ENCODE assay signal across 8 cellular contexts in genomic region chr2:172555272-172555521, GRCh38. TPM values are rescaled to one million over a fixed set of nuclear protein-coding genes. Genes with fewer than 3 reads are reported as not detected.
A peak's percentile ranks its signal among the peaks of the same experiment; 100 is the strongest.
DNase-seq lines count a peak whose midpoint lies in the region; ATAC-seq, FAIRE-seq and TF ChIP-seq lines count a peak whose summit lies in the region.

No MANE protein-coding gene starts in this region.

- H3K36me3 Mint-ChIP-seq in activated CD4-positive, alpha-beta memory T cell treated with anti-CD3 and anti-CD28 coated beads, Interleukin-2, amount 10 ng/mL, durations not matched to agents 7 days and 5 days (ENCODE audit: low read depth) = peaks cover 47% of the 10 kb centered on the region

- H3K27ac Mint-ChIP-seq in activated CD4-positive, alpha-beta memory T cell treated with anti-CD3 and anti-CD28 coated beads, Interleukin-2, amount 10 ng/mL, durations not matched to agents 7 days and 5 days = peak overlapping the region; percentile 84

- H2AFZ ChIP-seq in keratinocyte (ENCODE audit: control insufficient read depth, low read length) = peak overlapping the region; percentile 98

- peak overlapping the region; percentile 84 for H3K27ac ChIP-seq in A673 (ENCODE audit: low read depth, low read length, poor library complexity, severe bottlenecking)
- H3K27ac ChIP-seq in keratinocyte (ENCODE audit: control insufficient read depth, insufficient read depth, low read length) = peak overlapping the region; percentile 82
- peak overlapping the region; percentile 98 to 99 for H3K27ac ChIP-seq in tibial artery

- POLR2A ChIA-PET in A673 (lab: Charles Lee; ENCODE audit: low non-redundant PET) = no interaction called here
- POLR2A ChIA-PET in activated CD4-positive, alpha-beta memory T cell treated with anti-CD3 and anti-CD28 coated beads, Interleukin-2, amount 10 ng/mL, durations not matched to agents 7 days and 5 days (lab: Charles Lee) = interaction anchor here (0.9 to 2.9 kb wide), 4 partner anchors 10 to 1122 kb away, joined by 3 to 11 read pairs (median 9); partner anchors contain the start of gene METTL8

- H3K9me3 ChIP-seq in A673 (ENCODE audit: low read depth, low read length, poor library complexity, severe bottlenecking) = no peaks in the 10 kb centered on the region
- H3K9me3 ChIP-seq in keratinocyte (ENCODE audit: control insufficient read depth, low read depth, low read length) = no peaks in the 10 kb centered on the region
- no peaks in the 10 kb centered on the region for H3K9me3 ChIP-seq in tibial artery

- no peak for FAIRE-seq in keratinocyte (lab: Jason Lieb, UNC)

- peaks cover 2% of the 10 kb centered on the region for H3K27me3 Mint-ChIP-seq in activated CD4-positive, alpha-beta memory T cell treated with anti-CD3 and anti-CD28 coated beads, Interleukin-2, amount 10 ng/mL, durations not matched to agents 7 days and 5 days

- in situ Hi-C loops in GM13976 (cut with MboI; ENCODE audit: low sequenced_read_pairs, unreplicated experiment) = no loop called here

- DNase-seq in A673 (ENCODE audit: low spot score) (no peak), keratinocyte (ENCODE audit: low read depth, low spot score) (no peak), tibial artery (no peak), GM13976 (ENCODE audit: low spot score) (no peak), SKM-1 treated with dmso at 0.1 percent for 144 hours (lab: John Stamatoyannopoulos, UW; ENCODE audit: unreplicated experiment) (no peak), NCI-H510A treated with DMSO at 0.1 percent for 48 hours (lab: John Stamatoyannopoulos, UW) (no peak)
- no peak for DNase-seq in activated CD4-positive, alpha-beta memory T cell treated with anti-CD3 and anti-CD28 coated beads, Interleukin-2, amount 10 ng/mL, durations not matched to agents 7 days and 5 days

- dilution Hi-C loops in keratinocyte (cut with MboI; ENCODE audit: extremely low pct_ligation_motif_present, low sequenced_read_pairs) = no loop called here

- TF ChIP-seq CTCF in A673 (conservative IDR thresholded peaks at IDR 0.05; ENCODE audit: low read depth, low read length) (no peak), keratinocyte (optimal IDR thresholded peaks at IDR 0.05 in 1 of 3, IDR thresholded peaks at IDR 0.05 in 1 of 3, conservative IDR thresholded peaks at IDR 0.05 in 1 of 3; ENCODE audit: extremely low read depth in 1 of 3, insufficient read depth in 2 of 3, low read length in 3 of 3) (no peak), tibial artery (IDR thresholded peaks at IDR 0.05) (no peak), GM13976 (IDR thresholded peaks at IDR 0.05; ENCODE audit: borderline replicate concordance, control extremely low read depth, extremely low read depth, insufficient read depth, missing control alignments) (no peak)

- H3K4me2 ChIP-seq in keratinocyte (ENCODE audit: control insufficient read depth, extremely low read depth, insufficient read depth, low read depth, low read length) = peak overlapping the region; percentile 87

- peaks cover 11% of the 10 kb centered on the region for H3K79me2 ChIP-seq in keratinocyte (ENCODE audit: control insufficient read depth, insufficient read depth, low read length)

- CTCF ChIA-PET in A673 (lab: Charles Lee) = no interaction called here
- CTCF ChIA-PET in activated CD4-positive, alpha-beta memory T cell treated with anti-CD3 and anti-CD28 coated beads, Interleukin-2, amount 10 ng/mL, durations not matched to agents 7 days and 5 days (lab: Charles Lee) = interaction anchor here (1.0 kb wide), 2 partner anchors 59 to 94 kb away, joined by 3 to 4 read pairs; no protein-coding TSS in a partner anchor

- H3K27me3 ChIP-seq in A673 (replicated peaks; ENCODE audit: insufficient read depth, low read depth, low read length, poor library complexity) (no peaks in the 10 kb centered on the region), keratinocyte (ENCODE audit: control insufficient read depth, extremely low read depth, insufficient read depth, low read length) (no peaks in the 10 kb centered on the region), tibial artery (no peaks in the 10 kb centered on the region)

- intact Hi-C loops in A673 (cut with micrococcal nuclease; ENCODE audit: unreplicated experiment) (no loop called here), tibial artery (cut with DNase I; ENCODE audit: low total_unique reads) (no loop called here)

- no peaks in the 10 kb centered on the region for H4K20me1 ChIP-seq in keratinocyte (ENCODE audit: control insufficient read depth, extremely low read depth, insufficient read depth, low read length)

- H3K9me3 Mint-ChIP-seq in activated CD4-positive, alpha-beta memory T cell treated with anti-CD3 and anti-CD28 coated beads, Interleukin-2, amount 10 ng/mL, durations not matched to agents 7 days and 5 days = no peaks in the 10 kb centered on the region

- no peaks in the 10 kb centered on the region for H3K9me1 ChIP-seq in keratinocyte (ENCODE audit: control insufficient read depth, extremely low read depth, insufficient read depth, low read length)

- no peaks in the 10 kb centered on the region for H3K36me3 ChIP-seq in A673 (ENCODE audit: insufficient read depth, low read length, poor library complexity, severe bottlenecking)
- H3K36me3 ChIP-seq in keratinocyte (ENCODE audit: control insufficient read depth in 2 of 2, extremely low read depth in 1 of 2, insufficient read depth in 2 of 2, low read length in 2 of 2) = peaks cover 0 to 2% of the 10 kb centered on the region in 2 experiments
- H3K36me3 ChIP-seq in tibial artery = no peaks in the 10 kb centered on the region

- BruUV-seq in A673 (replicated peaks; lab: Mats Ljungman, UMichigan) = TSS peak; percentile 65

- H3K4me3 ChIP-seq in A673 (ENCODE audit: low read depth, low read length, poor library complexity, severe bottlenecking) = peak overlapping the region; percentile 90
- peak overlapping the region; percentile 53 to 92 (median 68) for H3K4me3 ChIP-seq in keratinocyte (ENCODE audit: control insufficient read depth in 2 of 3, extremely low read depth in 1 of 3, insufficient read depth in 2 of 3, low read depth in 1 of 3, low read length in 3 of 3)
- H3K4me3 ChIP-seq in tibial artery = peak overlapping the region; percentile 85 to 90

- peak overlapping the region; percentile 89 for H3K9ac ChIP-seq in keratinocyte (ENCODE audit: control insufficient read depth, extremely low read depth, insufficient read depth, low read length)

- H3K4me3 Mint-ChIP-seq in activated CD4-positive, alpha-beta memory T cell treated with anti-CD3 and anti-CD28 coated beads, Interleukin-2, amount 10 ng/mL, durations not matched to agents 7 days and 5 days = peak overlapping the region; percentile 88

- H3K4me1 ChIP-seq in A673 (ENCODE audit: insufficient read depth, low read length, poor library complexity, severe bottlenecking) (peaks cover 4% of the 10 kb centered on the region), keratinocyte (ENCODE audit: control insufficient read depth, extremely low read depth, insufficient read depth, low read length) (peaks cover 44% of the 10 kb centered on the region), tibial artery (peaks cover 0 to 16% (median 6%) of the 10 kb centered on the region in 4 donors)

- H3K4me1 Mint-ChIP-seq in activated CD4-positive, alpha-beta memory T cell treated with anti-CD3 and anti-CD28 coated beads, Interleukin-2, amount 10 ng/mL, durations not matched to agents 7 days and 5 days = peaks cover 56% of the 10 kb centered on the region

- peak; percentile 5 for ATAC-seq in GM21786 (IDR thresholded peaks at IDR 0.05; ENCODE audit: unreplicated experiment)

RNA-seq across cellular contexts. Expression of gene PDK1, which starts 0.7 kb away (rescaled TPM):
- 6.8 and 12.7 TPM in 2 replicates for total RNA-seq in A673 (2021)
- 10 to 100 TPM; 30.7 to 38.5 TPM for total RNA-seq in activated CD4-positive, alpha-beta memory T cell treated with anti-CD3 and anti-CD28 coated beads, Interleukin-2, amount 10 ng/mL, durations not matched to agents 7 days and 5 days
- 10.5 to 29.2 TPM (median 22.9 TPM) in 3 replicates for polyA plus RNA-seq in keratinocyte
- 3.4 TPM for polyA plus RNA-seq in keratinocyte (2011; ENCODE audit: low read depth)
- 6.2 and 12.8 TPM in 2 replicates for polyA plus RNA-seq in keratinocyte (2011; cell fraction: cytosol; rRNA removed)
- 14.2 and 14.9 TPM in 2 replicates for polyA plus RNA-seq in keratinocyte (2011; cell fraction: nucleus; rRNA removed)
- 6.2 and 6.4 TPM in 2 replicates for polyA plus RNA-seq in keratinocyte (2012; ENCODE audit: low replicate concordance)
- polyA minus RNA-seq in keratinocyte = 15.3 to 62.5 TPM (median 44.0 TPM) in 3 replicates
- 13.4 TPM for polyA minus RNA-seq in keratinocyte (2011; cell fraction: cytosol; rRNA and poly(A)+ RNA removed)
- polyA minus RNA-seq in keratinocyte (2011; cell fraction: nucleus; rRNA and poly(A)+ RNA removed) = 10.3 and 25.6 TPM in 2 replicates
